In the genomic region with DNA sequence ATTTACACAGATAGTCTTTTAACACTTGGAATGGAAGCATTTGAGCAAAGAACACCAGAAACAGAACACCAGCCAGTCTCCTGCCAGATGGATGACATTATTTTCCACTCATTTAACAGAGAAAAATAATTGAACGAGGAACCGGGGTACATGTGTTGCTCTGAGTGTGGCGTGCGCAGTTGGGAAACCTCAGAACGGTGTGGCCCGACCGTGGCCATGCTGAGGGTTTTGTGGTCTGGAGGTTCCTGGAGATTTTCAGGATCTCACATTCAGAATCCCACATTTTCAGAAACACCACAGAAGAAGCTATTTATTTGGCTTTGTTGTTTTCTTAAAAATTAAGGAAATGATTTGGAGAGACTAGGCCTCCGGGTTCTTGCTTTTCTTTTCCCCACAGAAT, we compare ENCODE assay signal across 22 cellular contexts.
DNase-seq lines count a peak whose midpoint lies in the region; ATAC-seq, FAIRE-seq and TF ChIP-seq lines count a peak whose summit lies in the region.
"Had no signal": no experiment of that assay in that cellular context is flagged by ENCODE, and none has a peak within 500 bp of the region (broad histone marks: within the 10 kb centered on the region; RNA-seq: fewer than 3 reads in every experiment).

No MANE protein-coding gene starts in this region.

- no peak for FAIRE-seq in astrocyte (lab: Jason Lieb, UNC)
- FAIRE-seq: GM18507, H54, K562 had no signal

- peaks cover 19% of the 10 kb centered on the region for H3K4me1 Mint-ChIP-seq in astrocyte (ENCODE audit: low read depth, unreplicated experiment)
- H3K4me1 Mint-ChIP-seq in mesothelial cell of epicardium: peaks cover 15% of the 10 kb centered on the region
- H3K4me1 Mint-ChIP-seq in Calu3 (ENCODE audit: low read depth, unreplicated experiment): peaks cover 9% of the 10 kb centered on the region

- H3K9ac ChIP-seq in astrocyte (ENCODE audit: low read length): no peak overlapping the region

- H3K4me3 Mint-ChIP-seq in astrocyte (ENCODE audit: unreplicated experiment): no peak overlapping the region
- no peak overlapping the region for H3K4me3 Mint-ChIP-seq in mesothelial cell of epicardium
- H3K4me3 Mint-ChIP-seq in Calu3 (ENCODE audit: low read depth, unreplicated experiment): no peak overlapping the region

- no peak overlapping the region for H2AFZ ChIP-seq in astrocyte (ENCODE audit: low read depth, low read length)

- H3K4me2 ChIP-seq in astrocyte (ENCODE audit: low read length): no peak overlapping the region

- BruUV-seq in Calu3 (replicated peaks; lab: Mats Ljungman, UMichigan): no TSS peak

- no peaks in the 10 kb centered on the region for H3K36me3 ChIP-seq in cardiac muscle cell
- H3K36me3 ChIP-seq in astrocyte (ENCODE audit: insufficient read depth, low read length): no peaks in the 10 kb centered on the region

- H4K20me1 ChIP-seq in astrocyte (ENCODE audit: insufficient read depth, low read length): no peaks in the 10 kb centered on the region

- H3K36me3 Mint-ChIP-seq in astrocyte (ENCODE audit: low read depth, unreplicated experiment) (no peaks in the 10 kb centered on the region), mesothelial cell of epicardium (no peaks in the 10 kb centered on the region), Calu3 (ENCODE audit: insufficient read depth, unreplicated experiment) (no peaks in the 10 kb centered on the region)

- H3K27me3 Mint-ChIP-seq in astrocyte (ENCODE audit: low read depth, unreplicated experiment) (peaks cover 4% of the 10 kb centered on the region), mesothelial cell of epicardium (ENCODE audit: low read depth) (no peaks in the 10 kb centered on the region), Calu3 (ENCODE audit: unreplicated experiment) (no peaks in the 10 kb centered on the region)

- no peak overlapping the region for H3K27ac Mint-ChIP-seq in astrocyte (ENCODE audit: unreplicated experiment)
- no peak overlapping the region for H3K27ac Mint-ChIP-seq in mesothelial cell of epicardium
- no peak overlapping the region for H3K27ac Mint-ChIP-seq in Calu3 (ENCODE audit: unreplicated experiment)

- intact Hi-C loops in left ventricle myocardium superior (cut with micrococcal nuclease) (no loop called here), Calu3 (cut with micrococcal nuclease; ENCODE audit: unreplicated experiment) (no loop called here)

- H3K27ac ChIP-seq in cardiac muscle cell (peak overlapping the region; percentile 70), astrocyte (ENCODE audit: low read depth, low read length) (no peak overlapping the region), substantia nigra (ENCODE audit: low read depth, low read length, poor library complexity, severe bottlenecking) (peak overlapping the region; percentile 56)

- no peaks in the 10 kb centered on the region for H3K79me2 ChIP-seq in astrocyte (ENCODE audit: insufficient read depth, low read length)

- no peak for TF ChIP-seq CTCF in cardiac muscle cell (IDR thresholded peaks at IDR 0.05; ENCODE audit: low read depth, low read length)
- no peak for TF ChIP-seq CTCF in astrocyte (IDR thresholded peaks at IDR 0.05; ENCODE audit: insufficient read depth, low read depth, low read length)
- TF ChIP-seq CTCF in mesothelial cell of epicardium (IDR thresholded peaks at IDR 0.05; ENCODE audit: unreplicated experiment): no peak
- TF ChIP-seq CTCF in Calu3 (IDR thresholded peaks at IDR 0.05; ENCODE audit: unreplicated experiment): no peak

- no peaks in the 10 kb centered on the region for H3K27me3 ChIP-seq in cardiac muscle cell
- H3K27me3 ChIP-seq in astrocyte (ENCODE audit: insufficient read depth, low read length): no peaks in the 10 kb centered on the region

- peaks cover 21% of the 10 kb centered on the region for H3K4me1 ChIP-seq in cardiac muscle cell (ENCODE audit: low read depth)
- peaks cover 6% of the 10 kb centered on the region for H3K4me1 ChIP-seq in astrocyte (ENCODE audit: insufficient read depth, low read length)

- CTCF ChIA-PET in Calu3 (lab: Charles Lee): no interaction called here

- ATAC-seq in left ventricle myocardium superior: no peak
- ATAC-seq: K562 had no signal

- H3K9me3 ChIP-seq in cardiac muscle cell (ENCODE audit: low read depth): no peaks in the 10 kb centered on the region
- H3K9me3 ChIP-seq in astrocyte (ENCODE audit: insufficient read depth, low read depth, low read length): no peaks in the 10 kb centered on the region

- H3K9me3 Mint-ChIP-seq in astrocyte (ENCODE audit: unreplicated experiment) (peaks cover 2% of the 10 kb centered on the region), mesothelial cell of epicardium (peaks cover 8% of the 10 kb centered on the region), Calu3 (ENCODE audit: low read depth, unreplicated experiment) (peaks cover 6% of the 10 kb centered on the region)

- H3K4me3 ChIP-seq in cardiac muscle cell: no peak overlapping the region
- no peak overlapping the region for H3K4me3 ChIP-seq in astrocyte (ENCODE audit: insufficient read depth, low read depth, low read length)
- H3K4me3 ChIP-seq: K562 had no signal

- DNase-seq in cardiac muscle cell (ENCODE audit: low read depth in 1 of 2, low spot score in 1 of 2): no peak
- no peak for DNase-seq in left ventricle myocardium superior
- DNase-seq in astrocyte (ENCODE audit: low read depth): peak; percentile 33
- peak; percentile 12 for DNase-seq in myocyte (ENCODE audit: low read depth)
- no peak for DNase-seq in substantia nigra (lab: John Stamatoyannopoulos, UW)
- no peak for DNase-seq in mesothelial cell of epicardium (ENCODE audit: low spot score in 2 of 2, unreplicated experiment in 2 of 2)
- no peak for DNase-seq in Calu3
- DNase-seq: 8988T; Kasumi-1; NCI-H1092 treated with DMSO at 0.1 percent for 48 hours; NCI-H1436; NCI-H187; NCI-H2081 treated with DMSO at 0.1 percent for 48 hours; NCI-H446; NCI-H524 treated with DMSO at 0.1 percent for 48 hours; NCI-H82; NK-92 treated with Interleukin-12 subunit alpha and Interleukin-12 subunit beta, amount 100 ng/mL, for 24 hours; RPMI8226; SHP77 treated with DMSO at 0.1 percent for 48 hours had no signal

Comparison
In these comparisons a context has a peak if more than half of its experiments do, and no peak if none do; other contexts are left out.
1. DNase-seq: peak in astrocyte (single experiment) and myocyte (single experiment); none in cardiac muscle cell (0 of 2), left ventricle myocardium superior (single experiment), substantia nigra (0 of 49), mesothelial cell of epicardium (0 of 2) and Calu3 (single experiment).